ENCODE assay signal across 11 cellular contexts in the genomic region with DNA sequence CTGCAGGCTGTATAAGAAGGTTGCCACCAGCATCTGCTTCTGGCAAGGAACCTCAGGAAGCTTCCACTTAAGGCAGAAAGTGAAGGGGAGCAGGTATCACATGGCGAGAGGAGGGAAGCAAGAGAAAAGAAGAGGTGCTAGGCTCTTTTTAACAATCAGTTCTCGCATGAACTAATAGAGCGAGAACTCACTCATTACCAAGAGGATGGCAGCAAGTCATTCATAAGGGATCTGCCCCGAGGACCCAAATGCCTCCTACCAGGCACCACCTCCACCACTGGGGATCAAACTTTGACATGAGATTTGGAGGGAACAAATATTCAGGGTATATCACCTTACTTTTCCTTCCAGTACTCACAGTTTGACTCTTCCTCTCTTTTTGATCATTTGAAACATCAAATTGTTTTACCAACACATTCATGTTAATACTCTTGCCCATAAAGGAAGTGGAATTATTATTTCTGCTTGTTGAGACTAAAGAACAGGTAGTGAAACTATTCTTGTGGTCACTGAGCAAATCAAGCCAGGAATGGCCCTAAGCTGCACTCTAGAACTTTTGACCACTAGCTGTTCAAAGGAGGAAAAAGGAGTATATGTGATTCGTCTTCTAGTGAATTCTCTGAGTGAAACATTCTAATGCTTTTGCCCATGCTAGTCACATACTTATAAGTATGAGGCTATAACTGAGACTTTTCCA. TPM values are rescaled to one million over a fixed set of nuclear protein-coding genes. Genes with fewer than 3 reads are reported as not detected.
DNase-seq lines count a peak whose midpoint lies in the region; ATAC-seq and TF ChIP-seq lines count a peak whose summit lies in the region.
"Had no signal": no experiment of that assay in that cellular context is flagged by ENCODE, and none has a peak within 500 bp of the region (broad histone marks: within the 10 kb centered on the region; RNA-seq: fewer than 3 reads in every experiment).

No MANE protein-coding gene starts in this region.

- H3K4me1 ChIP-seq in CD4-positive, alpha-beta memory T cell (ENCODE audit: insufficient read depth, low read length), result no peaks in the 10 kb centered on the region
- H3K4me1 ChIP-seq in stomach, result no peaks in the 10 kb centered on the region
- H3K4me1 ChIP-seq: parathyroid adenoma had no signal

- WGBS in stomach, 5 donors, result 77 to 92% (median 87%) methylated on average over 5 of the region's 5 CpGs

- H3K4me1 Mint-ChIP-seq in CD4-positive, alpha-beta memory T cell, result no peaks in the 10 kb centered on the region
- no peaks in the 10 kb centered on the region for H3K4me1 Mint-ChIP-seq in MCF 10A (ENCODE audit: insufficient read depth, unreplicated experiment)
- no peaks in the 10 kb centered on the region for H3K4me1 Mint-ChIP-seq in effector memory CD8-positive, alpha-beta T cell (ENCODE audit: low read depth in 2 of 2)

- H3K9me3 Mint-ChIP-seq in CD4-positive, alpha-beta memory T cell, result no peaks in the 10 kb centered on the region
- H3K9me3 Mint-ChIP-seq in MCF 10A (ENCODE audit: unreplicated experiment), result no peaks in the 10 kb centered on the region
- H3K9me3 Mint-ChIP-seq in effector memory CD8-positive, alpha-beta T cell, result no peaks in the 10 kb centered on the region
- H3K9me3 Mint-ChIP-seq: activated T-helper 2 cell treated with anti-CD3 and anti-CD28 coated beads, Interferon-gamma antibody, Interleukin-2, Interleukin-4, amounts not matched to agents 10 μg/mL and 5 μg/mL and 100 μg/mL, durations not matched to agents 14 hours and 24 hours and 36 hours had no signal

- peak; percentile 69 for DNase-seq in GM12865 (ENCODE audit: low read depth)
- DNase-seq in NB4 (ENCODE audit: low read depth), result peak; percentile 8
- DNase-seq in CD4-positive, alpha-beta memory T cell, result no peak
- no peak for DNase-seq in MCF 10A (ENCODE audit: unreplicated experiment)
- no peak for DNase-seq in stomach
- DNase-seq in effector memory CD8-positive, alpha-beta T cell, result no peak
- DNase-seq: NCI-H1417 had no signal

- TF ChIP-seq CTCF in GM12865 (IDR thresholded peaks at IDR 0.05; ENCODE audit: insufficient read depth, low read depth, low read length, missing control alignments), result no peak
- no peak for TF ChIP-seq CTCF in NB4 (IDR thresholded peaks at IDR 0.05; ENCODE audit: low read depth, low read length)
- no peak for TF ChIP-seq CTCF in MCF 10A (IDR thresholded peaks at IDR 0.05; ENCODE audit: unreplicated experiment)
- no peak for TF ChIP-seq CTCF in stomach (IDR thresholded peaks at IDR 0.05)

- H3K36me3 Mint-ChIP-seq in CD4-positive, alpha-beta memory T cell, result no peaks in the 10 kb centered on the region
- no peaks in the 10 kb centered on the region for H3K36me3 Mint-ChIP-seq in MCF 10A (ENCODE audit: insufficient read depth, unreplicated experiment)
- H3K36me3 Mint-ChIP-seq in effector memory CD8-positive, alpha-beta T cell (ENCODE audit: insufficient read depth), result no peaks in the 10 kb centered on the region

- H3K4me3 ChIP-seq in GM12865 (ENCODE audit: low read depth, low read length) (no peak overlapping the region), NB4 (ENCODE audit: low read depth, low read length) (no peak overlapping the region), stomach (no peak overlapping the region)
- no peak overlapping the region for H3K4me3 ChIP-seq in CD4-positive, alpha-beta memory T cell (ENCODE audit: low read length in 2 of 2)

- no peak for TF ChIP-seq EP300 in stomach (IDR thresholded peaks at IDR 0.05)

- peak; percentile 99 for ATAC-seq in GM19468 (IDR thresholded peaks at IDR 0.05; ENCODE audit: extremely low read depth, unreplicated experiment)
- peak; percentile 95 for ATAC-seq in HG02981 (IDR thresholded peaks at IDR 0.05; ENCODE audit: unreplicated experiment)
- ATAC-seq in effector memory CD8-positive, alpha-beta T cell (replicated peaks), result no peak

- TF ChIP-seq POLR2A in NB4 (IDR thresholded peaks at IDR 0.05; ENCODE audit: extremely low read depth, insufficient read length), result no peak
- TF ChIP-seq POLR2A in stomach (IDR thresholded peaks at IDR 0.05), result no peak

- H3K36me3 ChIP-seq in CD4-positive, alpha-beta memory T cell (ENCODE audit: insufficient read depth, low read length), result no peaks in the 10 kb centered on the region
- no peaks in the 10 kb centered on the region for H3K36me3 ChIP-seq in stomach

- no peaks in the 10 kb centered on the region for H3K27me3 ChIP-seq in CD4-positive, alpha-beta memory T cell (ENCODE audit: insufficient read depth, low read length)
- no peaks in the 10 kb centered on the region for H3K27me3 ChIP-seq in stomach

- H3K4me3 Mint-ChIP-seq in CD4-positive, alpha-beta memory T cell, result no peak overlapping the region
- no peak overlapping the region for H3K4me3 Mint-ChIP-seq in MCF 10A (ENCODE audit: unreplicated experiment)
- H3K4me3 Mint-ChIP-seq in effector memory CD8-positive, alpha-beta T cell, result no peak overlapping the region

- intact Hi-C loops in CD4-positive, alpha-beta memory T cell (cut with micrococcal nuclease), result no loop called here
- intact Hi-C loops in MCF 10A (cut with micrococcal nuclease) (loop anchor here (10.0 kb wide), 1 partner anchor 100 kb away; no protein-coding TSS in a partner anchor), stomach (cut with DNase I; ENCODE audit: low total_unique reads) (no loop called here)

- H3K27me3 Mint-ChIP-seq in CD4-positive, alpha-beta memory T cell, result peaks cover 4% of the 10 kb centered on the region in 2 donors
- H3K27me3 Mint-ChIP-seq in MCF 10A (ENCODE audit: insufficient read depth, unreplicated experiment), result no peaks in the 10 kb centered on the region
- peaks cover 34 to 42% of the 10 kb centered on the region in 2 donors for H3K27me3 Mint-ChIP-seq in effector memory CD8-positive, alpha-beta T cell

- POLR2A ChIA-PET in CD4-positive, alpha-beta memory T cell (lab: Charles Lee; ENCODE audit: partially characterized antibody), result no interaction called here
- POLR2A ChIA-PET in MCF 10A (lab: Yijun Ruan, JAX), result no interaction called here

- H3K27ac Mint-ChIP-seq in CD4-positive, alpha-beta memory T cell, result no peak overlapping the region
- H3K27ac Mint-ChIP-seq in MCF 10A (ENCODE audit: low read depth, unreplicated experiment), result no peak overlapping the region
- no peak overlapping the region for H3K27ac Mint-ChIP-seq in effector memory CD8-positive, alpha-beta T cell
- H3K27ac Mint-ChIP-seq: activated T-helper 2 cell treated with anti-CD3 and anti-CD28 coated beads, Interferon-gamma antibody, Interleukin-2, Interleukin-4, amounts not matched to agents 10 μg/mL and 5 μg/mL and 100 μg/mL, durations not matched to agents 14 hours and 24 hours and 36 hours had no signal

- H3K27ac ChIP-seq in CD4-positive, alpha-beta memory T cell (ENCODE audit: low read depth, low read length), result no peak overlapping the region
- H3K27ac ChIP-seq in stomach, result no peak overlapping the region
- H3K27ac ChIP-seq: parathyroid adenoma had no signal

- no peaks in the 10 kb centered on the region for H3K9me3 ChIP-seq in CD4-positive, alpha-beta memory T cell (ENCODE audit: control insufficient read depth in 1 of 2, low read length in 2 of 2)
- no peaks in the 10 kb centered on the region for H3K9me3 ChIP-seq in stomach

- CTCF ChIA-PET in CD4-positive, alpha-beta memory T cell (lab: Charles Lee; ENCODE audit: partially characterized antibody), result interaction anchor here (1.0 to 2.1 kb wide), 2 partner anchors 10 to 16 kb away, joined by 3 to 5 read pairs; no protein-coding TSS in a partner anchor
- CTCF ChIA-PET in MCF 10A (lab: Yijun Ruan, JAX), result no interaction called here

- no TSS peak for BruUV-seq in MCF 10A (replicated peaks; lab: Mats Ljungman, UMichigan)

RNA-seq across cellular contexts. Expression of a gene that starts 45.0 kb away (rescaled TPM):
- total RNA-seq in CD4-positive, alpha-beta memory T cell, result 1 to 10 TPM; 4.6 to 5.0 TPM
- polyA plus RNA-seq in CD4-positive, alpha-beta memory T cell, result under 1 TPM; 0.21 to 0.55 TPM
- total RNA-seq in MCF 10A (2022) (11.7 and 14.1 TPM in 2 replicates), stomach (10 to 100 TPM in 3 of 5 donors, 1 to 10 TPM in 1, under 1 TPM in 1; 0.89 to 35.6 (median 11.2) TPM)
- 1 to 10 TPM; 3.6 to 7.6 (median 6.6) TPM for polyA plus RNA-seq in stomach

RNA-seq across cellular contexts. Expression of a gene that starts 45.2 kb away (rescaled TPM):
- total RNA-seq in CD4-positive, alpha-beta memory T cell, result 1 to 10 TPM; 4.0 to 4.7 TPM
- 1 to 10 TPM; 1.7 to 3.4 TPM for polyA plus RNA-seq in CD4-positive, alpha-beta memory T cell
- total RNA-seq in MCF 10A (2022) (15.7 and 16.3 TPM in 2 replicates), stomach (10 to 100 TPM in 2 of 5 donors, 1 to 10 TPM in 1, not detected in 2; 1.9 to 44.6 (median 11.4) TPM)
- polyA plus RNA-seq in stomach, result 1 to 10 TPM; 2.7 to 4.9 (median 3.8) TPM

Comparison
In these comparisons a context has a peak if more than half of its experiments do, and no peak if none do; other contexts are left out.
1. DNase-seq: peak in GM12865 (single experiment) and NB4 (single experiment); none in CD4-positive, alpha-beta memory T cell (0 of 5), MCF 10A (single experiment), stomach (single experiment) and effector memory CD8-positive, alpha-beta T cell (0 of 3).